ENCODE assay signal across 7 cellular contexts in genomic region chr3:52471371-52472238, GRCh38. TPM values are rescaled to one million over a fixed set of nuclear protein-coding genes. Genes with fewer than 3 reads are reported as not detected.
DNase-seq lines count a peak whose midpoint lies in the region; ATAC-seq and TF ChIP-seq lines count a peak whose summit lies in the region.

No MANE protein-coding gene starts in this region.

- H3K4me2 ChIP-seq in mesenchymal stem cell (ENCODE audit: low read length, poor library complexity, severe bottlenecking): no peak overlapping the region

- no peak overlapping the region for H2AK5ac ChIP-seq in mesenchymal stem cell (ENCODE audit: low read length, severe bottlenecking)

- no peak overlapping the region for H2AFZ ChIP-seq in mesenchymal stem cell (ENCODE audit: low read depth, low read length)

- no peak for ATAC-seq in GM21737 (IDR thresholded peaks at IDR 0.05; ENCODE audit: unreplicated experiment)

- H3K4me3 Mint-ChIP-seq in dendritic cell treated with granulocyte-macrophage colony-stimulating factor and Interleukin-4, amounts not matched to agents 40 ng/mL and 50 ng/mL, for 4 days: peak overlapping the region; percentile 26

- H3K27me3 ChIP-seq in Peyer's patch: no peaks in the 10 kb centered on the region
- H3K27me3 ChIP-seq in mesenchymal stem cell (ENCODE audit: control insufficient read depth in 1 of 2, insufficient read depth in 1 of 2, low read length in 2 of 2): no peaks in the 10 kb centered on the region
- H3K27me3 ChIP-seq in SJCRH30: no peaks in the 10 kb centered on the region

- no peak overlapping the region for H4K8ac ChIP-seq in mesenchymal stem cell (ENCODE audit: low read length)

- H3K27ac Mint-ChIP-seq in dendritic cell treated with granulocyte-macrophage colony-stimulating factor and Interleukin-4, amounts not matched to agents 40 ng/mL and 50 ng/mL, for 4 days: peak overlapping the region; percentile 85

- H3K4me3 ChIP-seq in Peyer's patch: no peak overlapping the region
- no peak overlapping the region for H3K4me3 ChIP-seq in mesenchymal stem cell (ENCODE audit: insufficient read depth in 1 of 2, low read depth in 1 of 2, low read length in 2 of 2)
- no peak overlapping the region for H3K4me3 ChIP-seq in SJCRH30

- H2BK12ac ChIP-seq in mesenchymal stem cell (ENCODE audit: low read length in 2 of 2): no peak overlapping the region

- H2BK120ac ChIP-seq in mesenchymal stem cell (ENCODE audit: low read depth, low read length): no peak overlapping the region

- no peaks in the 10 kb centered on the region for H3K4me1 ChIP-seq in Peyer's patch
- peaks cover 5% of the 10 kb centered on the region for H3K4me1 ChIP-seq in mesenchymal stem cell (ENCODE audit: control insufficient read depth, insufficient read depth, low read depth, low read length)
- H3K4me1 ChIP-seq in SJCRH30: no peaks in the 10 kb centered on the region

- H2BK15ac ChIP-seq in mesenchymal stem cell (ENCODE audit: low read depth, poor library complexity, severe bottlenecking): no peak overlapping the region

- H3K9me3 ChIP-seq in Peyer's patch (no peaks in the 10 kb centered on the region), mesenchymal stem cell (ENCODE audit: control insufficient read depth, low read length) (no peaks in the 10 kb centered on the region), SJCRH30 (replicated peaks) (no peaks in the 10 kb centered on the region)

- TF ChIP-seq CTCF in GM13976 (IDR thresholded peaks at IDR 0.05; ENCODE audit: borderline replicate concordance, control extremely low read depth, extremely low read depth, insufficient read depth, missing control alignments) (peak; percentile 57), Peyer's patch (IDR thresholded peaks at IDR 0.05) (peak in 5 of 6 experiments; percentile 19 to 54 (median 50))

- no peak overlapping the region for H3K18ac ChIP-seq in mesenchymal stem cell (ENCODE audit: low read depth in 1 of 2, low read length in 2 of 2)

- no peak overlapping the region for H3K9ac ChIP-seq in mesenchymal stem cell (ENCODE audit: low read length)

- H3K27ac ChIP-seq in Peyer's patch (no peak overlapping the region), mesenchymal stem cell (ENCODE audit: low read length, poor library complexity, severe bottlenecking) (no peak overlapping the region), SJCRH30 (no peak overlapping the region)

- no peak for TF ChIP-seq POLR2A in Peyer's patch (IDR thresholded peaks at IDR 0.05)

- H3K9me3 Mint-ChIP-seq in dendritic cell treated with granulocyte-macrophage colony-stimulating factor and Interleukin-4, amounts not matched to agents 40 ng/mL and 50 ng/mL, for 4 days: no peaks in the 10 kb centered on the region

- in situ Hi-C loops in GM13976 (cut with MboI; ENCODE audit: low sequenced_read_pairs, unreplicated experiment): no loop called here

- H3K4me1 Mint-ChIP-seq in dendritic cell treated with granulocyte-macrophage colony-stimulating factor and Interleukin-4, amounts not matched to agents 40 ng/mL and 50 ng/mL, for 4 days (ENCODE audit: low read depth): peaks cover 69% of the 10 kb centered on the region

- no peaks in the 10 kb centered on the region for H3K27me3 Mint-ChIP-seq in dendritic cell treated with granulocyte-macrophage colony-stimulating factor and Interleukin-4, amounts not matched to agents 40 ng/mL and 50 ng/mL, for 4 days

- no peak overlapping the region for H3K23ac ChIP-seq in mesenchymal stem cell (ENCODE audit: low read length in 2 of 2)

- no peak overlapping the region for H4K91ac ChIP-seq in mesenchymal stem cell (ENCODE audit: low read length)

- 77% methylated on average over 26 of the region's 26 CpGs for WGBS in mesenchymal stem cell

- intact Hi-C loops in dendritic cell treated with granulocyte-macrophage colony-stimulating factor and Interleukin-4, amounts not matched to agents 40 ng/mL and 50 ng/mL, for 4 days (cut with micrococcal nuclease): loop anchor here (2.0 kb wide), 1 partner anchor 27 kb away; no protein-coding TSS in a partner anchor

- H3K4ac ChIP-seq in mesenchymal stem cell (ENCODE audit: low read depth in 1 of 2, low read length in 2 of 2): no peak overlapping the region

- peaks cover 47% of the 10 kb centered on the region for H3K79me1 ChIP-seq in mesenchymal stem cell (replicated peaks; ENCODE audit: low read length, poor library complexity, severe bottlenecking)

- H2BK5ac ChIP-seq in mesenchymal stem cell (ENCODE audit: low read depth, low read length, poor library complexity, severe bottlenecking): no peak overlapping the region

- DNase-seq in GM13976 (ENCODE audit: low spot score) (peak; percentile 76), Peyer's patch (peak; percentile 33 to 76 (median 67)), mesenchymal stem cell (peak; percentile 44), ureter (ENCODE audit: low spot score) (peak; percentile 75), SJCRH30 (no peak)

- H3K36me3 Mint-ChIP-seq in dendritic cell treated with granulocyte-macrophage colony-stimulating factor and Interleukin-4, amounts not matched to agents 40 ng/mL and 50 ng/mL, for 4 days (ENCODE audit: low read depth): peaks cover 77% of the 10 kb centered on the region

- no peak overlapping the region for H3K14ac ChIP-seq in mesenchymal stem cell (ENCODE audit: low read length in 2 of 2)

- peaks cover 0 to 58% (median 0%) of the 10 kb centered on the region in 3 donors for H3K36me3 ChIP-seq in Peyer's patch
- peaks cover 61 to 74% of the 10 kb centered on the region in 2 experiments for H3K36me3 ChIP-seq in mesenchymal stem cell (ENCODE audit: control insufficient read depth in 1 of 2, insufficient read depth in 2 of 2, low read depth in 1 of 2, low read length in 2 of 2)
- H3K36me3 ChIP-seq in SJCRH30: peaks cover 58% of the 10 kb centered on the region

RNA-seq across cellular contexts. Expression of gene NISCH, which starts 16.2 kb away (rescaled TPM):
- total RNA-seq in Peyer's patch (100 to 1,000 TPM in 3 of 4 donors, 10 to 100 TPM in 1; 65.7 to 150 (median 128) TPM), ureter (140 TPM)
- 55.5 TPM for polyA plus RNA-seq in mesenchymal stem cell (2013, experiment 1 of 2)
- polyA plus RNA-seq in mesenchymal stem cell (2013, experiment 2 of 2): 49.9 TPM
- 32.8 and 43.5 TPM in 2 replicates for total RNA-seq in SJCRH30 (2014; rRNA removed; shearing (Covaris generic))

RNA-seq across cellular contexts. Expression of gene TNNC1, which starts 17.8 kb away (rescaled TPM):
- not detected for total RNA-seq in Peyer's patch
- polyA plus RNA-seq in mesenchymal stem cell (2013, experiment 1 of 2): 0.86 TPM
- polyA plus RNA-seq in mesenchymal stem cell (2013, experiment 2 of 2): 0.79 TPM
- 9.4 TPM for total RNA-seq in ureter
- 8.5 and 10.5 TPM in 2 replicates for total RNA-seq in SJCRH30 (2014; rRNA removed; shearing (Covaris generic))

RNA-seq across cellular contexts. Expression of gene STAB1, which starts 23.5 kb away (rescaled TPM):
- total RNA-seq in Peyer's patch (10 to 100 TPM; 27.0 to 98.2 (median 67.2) TPM), ureter (191 TPM)
- not detected for polyA plus RNA-seq in mesenchymal stem cell (2013, experiment 1 of 2)
- polyA plus RNA-seq in mesenchymal stem cell (2013, experiment 2 of 2): 0.04 TPM
- total RNA-seq in SJCRH30 (2014; rRNA removed; shearing (Covaris generic)): not detected in 2 replicates

RNA-seq across cellular contexts. Expression of gene SEMA3G, which starts 26.7 kb away (rescaled TPM):
- total RNA-seq in Peyer's patch (10 to 100 TPM; 18.8 to 24.8 (median 22.0) TPM), ureter (7.5 TPM)
- polyA plus RNA-seq in mesenchymal stem cell (2013, experiment 1 of 2): 0.08 TPM
- polyA plus RNA-seq in mesenchymal stem cell (2013, experiment 2 of 2): 0.05 TPM
- 0.03 and 0.10 TPM in 2 replicates for total RNA-seq in SJCRH30 (2014; rRNA removed; shearing (Covaris generic))

Comparison
In these comparisons a context has a peak if more than half of its experiments do, and no peak if none do; other contexts are left out.
1. DNase-seq: peak in GM13976 (single experiment), Peyer's patch (3 of 3), mesenchymal stem cell (single experiment) and ureter (single experiment); none in SJCRH30 (0 of 2).
2. RNA of gene STAB1, which starts 23.5 kb away (total RNA-seq): 191 TPM in ureter (single experiment) and 27.0 to 98.2 TPM in Peyer's patch; not detected in SJCRH30; every median in the first group is over 10 times any median in the second.